In genomic region chr7:74655785-74656420, GRCh38 we compare ENCODE assay signal across 8 cellular contexts. TPM values are rescaled to one million over a fixed set of nuclear protein-coding genes. Genes with fewer than 3 reads are reported as not detected.
A peak's percentile ranks its signal among the peaks of the same experiment; 100 is the strongest.
DNase-seq lines count a peak whose midpoint lies in the region; ATAC-seq and TF ChIP-seq lines count a peak whose summit lies in the region.

No MANE protein-coding gene starts in this region.

- peaks cover 25% of the 10 kb centered on the region for H4K20me1 ChIP-seq in BLaER1

- H3K27ac ChIP-seq in BLaER1 (peak overlapping the region; percentile 100), caudate nucleus (ENCODE audit: low read depth, low read length) (peak overlapping the region; percentile 92)

- H3K4me3 ChIP-seq in BLaER1, result peak overlapping the region; percentile 99

- H3K27ac Mint-ChIP-seq in natural killer cell, result peak overlapping the region; percentile 87 to 89

- TF ChIP-seq CTCF in natural killer cell (IDR thresholded peaks at IDR 0.05) (no peak), GM10266 (IDR thresholded peaks at IDR 0.05; ENCODE audit: control insufficient read depth, insufficient read depth, low read depth, missing control alignments) (no peak)

- H3K36me3 Mint-ChIP-seq in natural killer cell, result no peaks in the 10 kb centered on the region

- H3K4me1 Mint-ChIP-seq in natural killer cell, result peaks cover 34 to 38% of the 10 kb centered on the region in 2 donors

- peak overlapping the region; percentile 97 for H3K4me3 Mint-ChIP-seq in natural killer cell

- in situ Hi-C loops in KBM-7 (cut with MboI; ENCODE audit: low pct_unique_long_range_greater_than_20kb, low sequenced_read_pairs), result no loop called here

- H3K9ac ChIP-seq in BLaER1, result peak overlapping the region; percentile 75

- no peaks in the 10 kb centered on the region for H3K9me3 ChIP-seq in BLaER1

- H3K4me2 ChIP-seq in BLaER1, result peak overlapping the region; percentile 95

- no peaks in the 10 kb centered on the region for H3K27me3 Mint-ChIP-seq in natural killer cell (ENCODE audit: low read depth in 2 of 2)

- H3K36me3 ChIP-seq in BLaER1, result no peaks in the 10 kb centered on the region

- intact Hi-C loops in natural killer cell (cut with micrococcal nuclease), result no loop called here

- no peaks in the 10 kb centered on the region for H3K9me3 Mint-ChIP-seq in natural killer cell

- DNase-seq in KBM-7 (peak; percentile 34), caudate nucleus (lab: John Stamatoyannopoulos, UW) (no peak), natural killer cell (no peak), hypothalamus (lab: John Stamatoyannopoulos, UW) (no peak), GM10266 (ENCODE audit: extremely low spot score) (no peak), HCEC 1CT (no peak)

- no peaks in the 10 kb centered on the region for H3K27me3 ChIP-seq in BLaER1

- H3K4me1 ChIP-seq in BLaER1, result peaks cover 77% of the 10 kb centered on the region

- ATAC-seq in natural killer cell (no peak), GM18909 (IDR thresholded peaks at IDR 0.05; ENCODE audit: poor library complexity, unreplicated experiment) (no peak)

RNA-seq across cellular contexts. Expression of gene GTF2I, which starts 1.6 kb away (rescaled TPM):
- total RNA-seq in natural killer cell, result 100 to 1,000 TPM; 153 to 222 (median 188) TPM
